In genomic region chr6:132648828-132649227, GRCh38 we compare ENCODE assay signal across 27 cellular contexts. TPM values are rescaled to one million over a fixed set of nuclear protein-coding genes. Genes with fewer than 3 reads are reported as not detected.
"Had no signal": no experiment of that assay in that cellular context is flagged by ENCODE, and none has a peak within 500 bp of the region (broad histone marks: within the 10 kb centered on the region; RNA-seq: fewer than 3 reads in every experiment).

No MANE protein-coding gene starts in this region.

- H3K9me3 ChIP-seq: left lung, suprapubic skin, tibial nerve had no signal

- DNase-seq: activated CD4-positive, alpha-beta T cell treated with anti-CD3 and anti-CD28 coated beads, Interleukin-2, amount 50 U/mL, for 4 hours; activated CD8-positive, alpha-beta memory T cell treated with anti-CD3 and anti-CD28 coated beads for 24 hours; activated CD8-positive, alpha-beta memory T cell treated with anti-CD3 and anti-CD28 coated beads, Interleukin-2, amount 50 U/mL, for 48 hours; activated naive CD4-positive, alpha-beta T cell treated with Interleukin-2 at 50 U/mL for 16 hours; activated T-cell treated with anti-CD3 and anti-CD28 coated beads, Interleukin-2, amount 50 U/mL, for 4 hours; effector CD4-positive, alpha-beta T cell; glutamatergic neuron; left lung; right cardiac atrium; stimulated activated CD4-positive, alpha-beta T cell treated with anti-CD3 and anti-CD28 coated beads, Interleukin-12 subunit alpha, Interleukin-12 subunit beta, amount 100 ng/mL, for 4 hours had no signal

- H3K4me3 ChIP-seq: cardiac muscle cell, hepatocyte, left lung, lung, suprapubic skin, tibial nerve had no signal

- H3K27me3 ChIP-seq: cardiac muscle cell, hepatocyte, left lung, suprapubic skin, tibial nerve had no signal

- ATAC-seq: left lung, WTC11 had no signal

- H3K36me3 ChIP-seq: cardiac muscle cell, left lung, suprapubic skin, tibial nerve had no signal

RNA-seq across cellular contexts. Expression of gene TAAR1, which starts 10.2 kb away (rescaled TPM):
- total RNA-seq: activated CD4-positive, alpha-beta T cell treated with anti-CD3 and anti-CD28 coated beads for 36 hours; activated naive CD8-positive, alpha-beta T cell treated with anti-CD3 and anti-CD28 coated beads for 36 hours; activated T-cell treated with anti-CD3 and anti-CD28 coated beads, Interleukin-2, amount 50 U/mL, for 4 hours; activated T-helper 2 cell treated with anti-CD3 and anti-CD28 coated beads, Interferon-gamma antibody, Interleukin-2, Interleukin-4, amounts not matched to agents 10 μg/mL and 5 μg/mL and 100 μg/mL, durations not matched to agents 14 hours and 24 hours and 36 hours; cardiac muscle cell; chondrocyte; frontal cortex; hepatocyte; kidney epithelial cell; left lung; lung; mesothelial cell of epicardium; pulmonary artery endothelial cell; right cardiac atrium; suprapubic skin; tibial nerve; urinary bladder; WTC11 had no signal
- polyA plus RNA-seq: cardiac muscle cell, esophagus, hepatocyte, immature natural killer cell, right cardiac atrium, urinary bladder had no signal

RNA-seq across cellular contexts. Expression of gene TAAR2, which starts 24.8 kb away (rescaled TPM):
- total RNA-seq: activated CD4-positive, alpha-beta T cell treated with anti-CD3 and anti-CD28 coated beads for 36 hours; activated naive CD8-positive, alpha-beta T cell treated with anti-CD3 and anti-CD28 coated beads for 36 hours; activated T-cell treated with anti-CD3 and anti-CD28 coated beads, Interleukin-2, amount 50 U/mL, for 4 hours; activated T-helper 2 cell treated with anti-CD3 and anti-CD28 coated beads, Interferon-gamma antibody, Interleukin-2, Interleukin-4, amounts not matched to agents 10 μg/mL and 5 μg/mL and 100 μg/mL, durations not matched to agents 14 hours and 24 hours and 36 hours; cardiac muscle cell; chondrocyte; frontal cortex; hepatocyte; kidney epithelial cell; left lung; lung; mesothelial cell of epicardium; pulmonary artery endothelial cell; right cardiac atrium; suprapubic skin; tibial nerve; urinary bladder; WTC11 had no signal
- polyA plus RNA-seq: cardiac muscle cell, esophagus, hepatocyte, immature natural killer cell, lung, right cardiac atrium, urinary bladder had no signal

RNA-seq across cellular contexts. Expression of gene TAAR5, which starts 59.3 kb away (rescaled TPM):
- total RNA-seq: activated CD4-positive, alpha-beta T cell treated with anti-CD3 and anti-CD28 coated beads for 36 hours; activated naive CD8-positive, alpha-beta T cell treated with anti-CD3 and anti-CD28 coated beads for 36 hours; activated T-cell treated with anti-CD3 and anti-CD28 coated beads, Interleukin-2, amount 50 U/mL, for 4 hours; activated T-helper 2 cell treated with anti-CD3 and anti-CD28 coated beads, Interferon-gamma antibody, Interleukin-2, Interleukin-4, amounts not matched to agents 10 μg/mL and 5 μg/mL and 100 μg/mL, durations not matched to agents 14 hours and 24 hours and 36 hours; cardiac muscle cell; chondrocyte; frontal cortex; hepatocyte; kidney epithelial cell; left lung; lung; mesothelial cell of epicardium; pulmonary artery endothelial cell; right cardiac atrium; suprapubic skin; tibial nerve; urinary bladder; WTC11 had no signal
- polyA plus RNA-seq: cardiac muscle cell, esophagus, hepatocyte, immature natural killer cell, lung, right cardiac atrium, urinary bladder had no signal
